In genomic region chr17:1647802-1648581, GRCh38 we compare ENCODE assay signal across 8 cellular contexts. TPM values are rescaled to one million over a fixed set of nuclear protein-coding genes. Genes with fewer than 3 reads are reported as not detected.
A peak's percentile ranks its signal among the peaks of the same experiment; 100 is the strongest.
DNase-seq lines count a peak whose midpoint lies in the region; ATAC-seq and TF ChIP-seq lines count a peak whose summit lies in the region.

No MANE protein-coding gene starts in this region.

- H3K4me1 ChIP-seq in GM23338 (ENCODE audit: insufficient read depth) (peaks cover 24% of the 10 kb centered on the region), sigmoid colon (peaks cover 0 to 56% (median 51%) of the 10 kb centered on the region in 4 donors)

- DNase-seq in AG04450 (ENCODE audit: low read depth, low spot score) (no peak), GM23338 (ENCODE audit: low spot score) (peak; percentile 83), activated B cell treated with CpG ODN at 0.5 μM for 24 hours (no peak), cardiac septum (ENCODE audit: low spot score) (peak; percentile 85), sigmoid colon (peak; percentile 85), SIG-M5 treated with dmso at 0.1 percent for 504 hours (lab: John Stamatoyannopoulos, UW; ENCODE audit: unreplicated experiment) (no peak), NCI-H510A (lab: John Stamatoyannopoulos, UW) (no peak)

- H3F3A ChIP-seq in GM23338 (replicated peaks; ENCODE audit: low read depth): peaks cover 41% of the 10 kb centered on the region

- H3K79me2 ChIP-seq in GM23338 (replicated peaks; ENCODE audit: insufficient read depth): no peaks in the 10 kb centered on the region

- no peak for TF ChIP-seq CTCF in AG04450 (IDR thresholded peaks at IDR 0.05; ENCODE audit: low read depth, low read length)
- peak in 1 of 2 experiments; percentile 74; a peak in 3 of 4 replicates for TF ChIP-seq CTCF in GM23338 (conservative IDR thresholded peaks at IDR 0.05; ENCODE audit: low read depth in 2 of 2)
- TF ChIP-seq CTCF in activated B cell treated with CpG ODN at 0.5 μM for 24 hours (IDR thresholded peaks at IDR 0.05): no peak
- TF ChIP-seq CTCF in sigmoid colon (IDR thresholded peaks at IDR 0.05): no peak

- H3K27me3 Mint-ChIP-seq in GM23338 (ENCODE audit: insufficient read depth, low read depth, poor library complexity) (peaks cover 29% of the 10 kb centered on the region), activated B cell treated with CpG ODN at 0.5 μM for 24 hours (no peaks in the 10 kb centered on the region)

- peak overlapping the region; percentile 98 for H2AFZ ChIP-seq in GM23338

- H3K4me1 Mint-ChIP-seq in GM23338: peaks cover 33% of the 10 kb centered on the region
- peaks cover 45% of the 10 kb centered on the region for H3K4me1 Mint-ChIP-seq in activated B cell treated with CpG ODN at 0.5 μM for 24 hours

- no peaks in the 10 kb centered on the region for H3K9me2 ChIP-seq in GM23338 (ENCODE audit: insufficient read depth)

- H3K36me3 Mint-ChIP-seq in GM23338 (ENCODE audit: low read depth) (peaks cover 25% of the 10 kb centered on the region), activated B cell treated with CpG ODN at 0.5 μM for 24 hours (ENCODE audit: low read depth) (peaks cover 24% of the 10 kb centered on the region)

- H3K9me3 Mint-ChIP-seq in GM23338 (no peaks in the 10 kb centered on the region; the same call in 2 of the 3 replicates), activated B cell treated with CpG ODN at 0.5 μM for 24 hours (no peaks in the 10 kb centered on the region)

- no peak for TF ChIP-seq POLR2A in sigmoid colon (IDR thresholded peaks at IDR 0.05)

- H3K27ac Mint-ChIP-seq in GM23338 (no peak overlapping the region), activated B cell treated with CpG ODN at 0.5 μM for 24 hours (no peak overlapping the region)

- no peaks in the 10 kb centered on the region for H3K27me3 ChIP-seq in AG04450 (ENCODE audit: control insufficient read depth, insufficient read depth, low read length)
- peaks cover 6% of the 10 kb centered on the region for H3K27me3 ChIP-seq in GM23338 (ENCODE audit: insufficient read depth)
- no peaks in the 10 kb centered on the region for H3K27me3 ChIP-seq in sigmoid colon

- no peak for TF ChIP-seq EP300 in sigmoid colon (IDR thresholded peaks at IDR 0.05)

- H3K36me3 ChIP-seq in GM23338 (ENCODE audit: insufficient read depth) (peaks cover 20% of the 10 kb centered on the region; the same call in 1 of the 2 replicates), sigmoid colon (peaks cover 25 to 29% (median 27%) of the 10 kb centered on the region in 4 donors)

- whole genome bisulfite sequencing in sigmoid colon, 2 donors: 51 to 55% methylated on average over 29 of the region's 29 CpGs

- H4K20me1 ChIP-seq in GM23338 (replicated peaks; ENCODE audit: insufficient read depth): peaks cover 10% of the 10 kb centered on the region; the same call in 1 of the 2 replicates

- CTCF ChIA-PET in AG04450 (lab: Charles Lee): interaction anchor here (0.6 to 3.8 kb wide), 16 partner anchors 10 to 188 kb away, joined by 3 to 71 read pairs (median 6); partner anchors contain the start of gene SERPINF1
- CTCF ChIA-PET in activated B cell treated with CpG ODN at 0.5 μM for 24 hours (lab: Charles Lee): interaction anchor here (1.0 to 7.1 kb wide), 14 partner anchors 11 to 283 kb away, joined by 3 to 82 read pairs (median 5); partner anchors contain the start of genes CRK and SLC43A2

- no peaks in the 10 kb centered on the region for H3K9me3 ChIP-seq in AG04450 (ENCODE audit: control insufficient read depth, insufficient read depth, low read length)
- no peaks in the 10 kb centered on the region for H3K9me3 ChIP-seq in sigmoid colon

- H3K27ac ChIP-seq in AG04450 (ENCODE audit: low read depth, low read length): no peak overlapping the region
- no peak overlapping the region for H3K27ac ChIP-seq in GM23338 (ENCODE audit: low read depth)
- H3K27ac ChIP-seq in sigmoid colon: peak overlapping the region; percentile 100

- peak; percentile 39 for ATAC-seq in GM23338
- no peak for ATAC-seq in activated B cell treated with CpG ODN at 0.5 μM for 24 hours (ENCODE audit: low read depth)
- ATAC-seq in GM21723 (IDR thresholded peaks at IDR 0.05; ENCODE audit: unreplicated experiment): no peak

- POLR2A ChIA-PET in AG04450 (lab: Yijun Ruan, JAX): interaction anchor here (1.2 to 4.5 kb wide), 5 partner anchors 21 to 116 kb away, joined by 3 to 48 read pairs (median 18); partner anchors contain the start of gene PRPF8
- POLR2A ChIA-PET in activated B cell treated with CpG ODN at 0.5 μM for 24 hours (lab: Charles Lee): interaction anchor here (0.6 to 5.3 kb wide), 20 partner anchors 11 to 283 kb away, joined by 3 to 47 read pairs (median 7); partner anchors contain the start of genes INPP5K, PITPNA, SLC43A2 and WDR81

- peak overlapping the region; percentile 82 for H3K4me2 ChIP-seq in GM23338

- peak overlapping the region; percentile 73 for H3K4me3 Mint-ChIP-seq in GM23338
- peak overlapping the region; percentile 69 for H3K4me3 Mint-ChIP-seq in activated B cell treated with CpG ODN at 0.5 μM for 24 hours

- H3K4me3 ChIP-seq in AG04450 (ENCODE audit: low read depth, low read length): peak overlapping the region; percentile 59
- peak overlapping the region; percentile 75 for H3K4me3 ChIP-seq in GM23338
- H3K4me3 ChIP-seq in sigmoid colon: peak overlapping the region; percentile 17 to 89 (median 84)

- intact Hi-C loops in activated B cell treated with CpG ODN at 0.5 μM for 24 hours (cut with micrococcal nuclease) (loop anchor here (1.0 to 10.0 kb wide), 4 partner anchors 37 to 387 kb away; partner anchors contain the start of genes DPH1, INPP5K and PRPF8), cardiac septum (cut with DNase I) (loop anchor here (2.0 to 10.0 kb wide), 3 partner anchors 67 to 383 kb away; no protein-coding TSS in a partner anchor), sigmoid colon (cut with DNase I) (loop anchor here (1.0 to 5.0 kb wide), 4 partner anchors 67 to 381 kb away; no protein-coding TSS in a partner anchor)

RNA-seq across cellular contexts. Expression of gene RILP, which starts 1.7 kb away (rescaled TPM):
- polyA plus RNA-seq in AG04450 (2011; rRNA removed) (5.8 and 9.3 TPM in 2 replicates), GM23338 (2016; fragmentation: Nextera tagmentation; extraction: Ambion mirVana) (8.6 and 10.8 TPM in 2 replicates), sigmoid colon (10 to 100 TPM; 28.5 to 40.5 (median 37.8) TPM)
- 3.3 and 4.0 TPM in 2 replicates for polyA minus RNA-seq in AG04450 (2011; rRNA and poly(A)+ RNA removed)
- 9.2 and 17.4 TPM in 2 replicates for total RNA-seq in GM23338 (2014; rRNA removed; shearing (Covaris generic))
- total RNA-seq in activated B cell treated with CpG ODN at 0.5 μM for 24 hours (9.7 and 9.8 TPM in 2 replicates), cardiac septum (49.8 TPM), sigmoid colon (10 to 100 TPM; 13.6 to 33.0 (median 19.0) TPM)

RNA-seq across cellular contexts. Expression of gene SCARF1, which starts 2.5 kb away (rescaled TPM):
- polyA plus RNA-seq in AG04450 (2011; rRNA removed) (0.17 and 0.20 TPM in 2 replicates), GM23338 (2016; fragmentation: Nextera tagmentation; extraction: Ambion mirVana) (0.63 and 0.76 TPM in 2 replicates), sigmoid colon (1 to 10 TPM; 2.1 to 7.5 (median 2.4) TPM)
- polyA minus RNA-seq in AG04450 (2011; rRNA and poly(A)+ RNA removed): 0.13 and 0.18 TPM in 2 replicates
- total RNA-seq in GM23338 (2014; rRNA removed; shearing (Covaris generic)): 1.0 and 1.6 TPM in 2 replicates
- total RNA-seq in activated B cell treated with CpG ODN at 0.5 μM for 24 hours (6.6 and 8.0 TPM in 2 replicates), cardiac septum (10.9 TPM), sigmoid colon (10 to 100 TPM in 1 of 4 donors, 1 to 10 TPM in 3; 4.3 to 10.2 (median 5.9) TPM)

RNA-seq across cellular contexts. Expression of gene SLC43A2, which starts 19.4 kb away (rescaled TPM):
- 5.3 and 6.8 TPM in 2 replicates for polyA plus RNA-seq in AG04450 (2011; rRNA removed)
- 10.6 and 14.3 TPM in 2 replicates for polyA minus RNA-seq in AG04450 (2011; rRNA and poly(A)+ RNA removed)
- 7.1 and 9.8 TPM in 2 replicates for total RNA-seq in GM23338 (2014; rRNA removed; shearing (Covaris generic))
- polyA plus RNA-seq in GM23338 (2016; fragmentation: Nextera tagmentation; extraction: Ambion mirVana): 2.2 and 2.5 TPM in 2 replicates
- 148 and 167 TPM in 2 replicates for total RNA-seq in activated B cell treated with CpG ODN at 0.5 μM for 24 hours
- total RNA-seq in cardiac septum: 4.8 TPM
- total RNA-seq in sigmoid colon: 1 to 10 TPM; 7.1 to 9.2 (median 7.9) TPM
- 10 to 100 TPM in 1 of 3 donors, 1 to 10 TPM in 2; 2.4 to 16.5 (median 4.4) TPM for polyA plus RNA-seq in sigmoid colon

RNA-seq across cellular contexts. Expression of gene PRPF8, which starts 36.7 kb away (rescaled TPM):
- polyA plus RNA-seq in AG04450 (2011; rRNA removed): 126 and 161 TPM in 2 replicates
- 420 and 507 TPM in 2 replicates for polyA minus RNA-seq in AG04450 (2011; rRNA and poly(A)+ RNA removed)
- total RNA-seq in GM23338 (2014; rRNA removed; shearing (Covaris generic)): 231 and 246 TPM in 2 replicates
- polyA plus RNA-seq in GM23338 (2016; fragmentation: Nextera tagmentation; extraction: Ambion mirVana): 175 and 178 TPM in 2 replicates
- 401 and 442 TPM in 2 replicates for total RNA-seq in activated B cell treated with CpG ODN at 0.5 μM for 24 hours
- 162 TPM for total RNA-seq in cardiac septum
- total RNA-seq in sigmoid colon: 100 to 1,000 TPM; 115 to 155 (median 125) TPM
- polyA plus RNA-seq in sigmoid colon: 10 to 100 TPM; 25.9 to 92.8 (median 34.2) TPM

Comparison
In these comparisons a context has a peak if more than half of its experiments do, and no peak if none do; other contexts are left out.
1. DNase-seq: peak in GM23338 (single experiment), cardiac septum (single experiment) and sigmoid colon (single experiment); none in AG04450 (single experiment), activated B cell treated with CpG ODN at 0.5 μM for 24 hours (single experiment), SIG-M5 treated with dmso at 0.1 percent for 504 hours (single experiment) and NCI-H510A (single experiment).
2. H3K27ac ChIP-seq: peak in sigmoid colon (4 of 4); none in AG04450 (single experiment) and GM23338 (single experiment).
3. RNA of gene SLC43A2, which starts 19.4 kb away (total RNA-seq): 148 to 167 TPM in activated B cell treated with CpG ODN at 0.5 μM for 24 hours; 7.1 to 9.8 TPM in GM23338, 7.1 to 9.2 TPM in sigmoid colon and 4.8 TPM in cardiac septum (single experiment); every median in the first group is over 10 times any median in the second.
4. Peak in every context shown above with its lines, with median percentiles within 50 percentile points of each other: H3K4me3 ChIP-seq.